Comparison of ENCODE assay signal across 7 cellular contexts in genomic region chr21:19704832-19705231, GRCh38.
"Had no signal": no experiment of that assay in that cellular context is flagged by ENCODE, and none has a peak within 500 bp of the region (broad histone marks: within the 10 kb centered on the region; RNA-seq: fewer than 3 reads in every experiment).

No MANE protein-coding gene starts in this region.

- DNase-seq: GDM1, GF-D8 had no signal

- H3K4me3 ChIP-seq: GM12878 had no signal

- ATAC-seq: GM12878 had no signal

- FAIRE-seq: GM12878, GM12891, GM12892, GM18507, GM19239 had no signal
